Comparison of ENCODE assay signal across 8 cellular contexts in genomic region chr4:165355900-165356300, GRCh38. TPM values are rescaled to one million over a fixed set of nuclear protein-coding genes. Genes with fewer than 3 reads are reported as not detected.
A peak's percentile ranks its signal among the peaks of the same experiment; 100 is the strongest.
DNase-seq lines count a peak whose midpoint lies in the region; ATAC-seq and TF ChIP-seq lines count a peak whose summit lies in the region.

No MANE protein-coding gene starts in this region.

- H3K9me3 Mint-ChIP-seq in activated CD8-positive, alpha-beta memory T cell treated with anti-CD3 and anti-CD28 coated beads, Interleukin-2, amount 10 ng/mL, durations not matched to agents 7 days and 5 days (ENCODE audit: low read depth), result no peaks in the 10 kb centered on the region

- BruUV-seq in PC-3 (replicated peaks; lab: Mats Ljungman, UMichigan), result no TSS peak

- H3K79me2 ChIP-seq in PC-3 (ENCODE audit: low read length), result no peaks in the 10 kb centered on the region
- no peaks in the 10 kb centered on the region for H3K79me2 ChIP-seq in parathyroid adenoma

- TF ChIP-seq CTCF in HL-60 (IDR thresholded peaks at IDR 0.05; ENCODE audit: insufficient read depth, low read length) (peak; percentile 5), PC-3 (conservative IDR thresholded peaks at IDR 0.05; ENCODE audit: low read depth, low read length) (peak; percentile 73), esophagus muscularis mucosa (IDR thresholded peaks at IDR 0.05) (peak; percentile 40 to 54 (median 52)), parathyroid adenoma (IDR thresholded peaks at IDR 0.05) (peak; percentile 47)

- H3K9me3 ChIP-seq in PC-3 (ENCODE audit: low read length), result no peaks in the 10 kb centered on the region
- H3K9me3 ChIP-seq in esophagus muscularis mucosa, result no peaks in the 10 kb centered on the region
- H3K9me3 ChIP-seq in parathyroid adenoma (ENCODE audit: control insufficient read depth, low read length), result no peaks in the 10 kb centered on the region

- H3K27ac ChIP-seq in HL-60 (replicated peaks) (no peak overlapping the region), PC-3 (ENCODE audit: low read length) (no peak overlapping the region), esophagus muscularis mucosa (replicated peaks in 1 of 4) (no peak overlapping the region), parathyroid adenoma (no peak overlapping the region)

- CTCF ChIA-PET in activated CD8-positive, alpha-beta memory T cell treated with anti-CD3 and anti-CD28 coated beads, Interleukin-2, amount 10 ng/mL, durations not matched to agents 7 days and 5 days (lab: Charles Lee), result interaction anchor here (1.0 to 1.3 kb wide), 4 partner anchors 32 to 229 kb away, joined by 3 to 4 read pairs (median 3); no protein-coding TSS in a partner anchor
- CTCF ChIA-PET in PC-3 (lab: Charles Lee), result interaction anchor here (0.7 to 0.9 kb wide), 2 partner anchors 105 to 293 kb away, joined by 3 to 4 read pairs; no protein-coding TSS in a partner anchor

- H3K9ac ChIP-seq in PC-3 (ENCODE audit: low read length) (no peak overlapping the region), parathyroid adenoma (no peak overlapping the region)

- no peaks in the 10 kb centered on the region for H3K27me3 ChIP-seq in HL-60 (ENCODE audit: insufficient read depth, poor library complexity, severe bottlenecking)
- no peaks in the 10 kb centered on the region for H3K27me3 ChIP-seq in PC-3 (ENCODE audit: low read length)
- no peaks in the 10 kb centered on the region for H3K27me3 ChIP-seq in esophagus muscularis mucosa
- no peaks in the 10 kb centered on the region for H3K27me3 ChIP-seq in parathyroid adenoma (ENCODE audit: control insufficient read depth, insufficient read depth, low read length)

- H3K4me3 Mint-ChIP-seq in activated CD8-positive, alpha-beta memory T cell treated with anti-CD3 and anti-CD28 coated beads, Interleukin-2, amount 10 ng/mL, durations not matched to agents 7 days and 5 days, result no peak overlapping the region

- no peak overlapping the region for H3K27ac Mint-ChIP-seq in activated CD8-positive, alpha-beta memory T cell treated with anti-CD3 and anti-CD28 coated beads, Interleukin-2, amount 10 ng/mL, durations not matched to agents 7 days and 5 days

- no peaks in the 10 kb centered on the region for H3K36me3 Mint-ChIP-seq in activated CD8-positive, alpha-beta memory T cell treated with anti-CD3 and anti-CD28 coated beads, Interleukin-2, amount 10 ng/mL, durations not matched to agents 7 days and 5 days

- H3K4me1 ChIP-seq in PC-3 (ENCODE audit: insufficient read depth, low read length) (no peaks in the 10 kb centered on the region), esophagus muscularis mucosa (no peaks in the 10 kb centered on the region), parathyroid adenoma (no peaks in the 10 kb centered on the region)

- H3K4me2 ChIP-seq in PC-3 (ENCODE audit: low read length) (no peak overlapping the region), parathyroid adenoma (ENCODE audit: low read length) (no peak overlapping the region)

- H2AFZ ChIP-seq in PC-3 (ENCODE audit: low read length) (no peak overlapping the region), parathyroid adenoma (no peak overlapping the region)

- POLR2A ChIA-PET in PC-3 (lab: Charles Lee; ENCODE audit: unreplicated experiment), result no interaction called here

- DNase-seq in activated CD8-positive, alpha-beta memory T cell treated with anti-CD3 and anti-CD28 coated beads, Interleukin-2, amount 10 ng/mL, durations not matched to agents 7 days and 5 days, result no peak
- DNase-seq in activated CD8-positive, alpha-beta memory T cell treated with anti-CD3 and anti-CD28 coated beads, Interleukin-2, amount 50 U/mL, for 4 hours, result no peak
- DNase-seq in HL-60 (ENCODE audit: low read depth in 1 of 2, low spot score in 1 of 2), result no peak
- peak; percentile 54 for DNase-seq in PC-3
- no peak for DNase-seq in esophagus muscularis mucosa (ENCODE audit: extremely low spot score)
- no peak for DNase-seq in stimulated activated CD4-positive, alpha-beta T cell treated with anti-CD3 and anti-CD28 coated beads, Interleukin-4, amount 100 ng/mL, for 1 hour

- ATAC-seq in activated CD8-positive, alpha-beta memory T cell treated with anti-CD3 and anti-CD28 coated beads, Interleukin-2, amount 10 ng/mL, durations not matched to agents 7 days and 5 days, result peak; percentile 58
- ATAC-seq in PC-3 (peak; percentile 73), HG02571 (IDR thresholded peaks at IDR 0.05; ENCODE audit: unreplicated experiment) (no peak)

- H3F3A ChIP-seq in PC-3 (ENCODE audit: low read length, unreplicated experiment), result no peaks in the 10 kb centered on the region

- peaks cover 43% of the 10 kb centered on the region for H3K27me3 Mint-ChIP-seq in activated CD8-positive, alpha-beta memory T cell treated with anti-CD3 and anti-CD28 coated beads, Interleukin-2, amount 10 ng/mL, durations not matched to agents 7 days and 5 days

- WGBS in esophagus muscularis mucosa, result 9% methylated on average over 2 of the region's 2 CpGs

- no peaks in the 10 kb centered on the region for H4K20me1 ChIP-seq in PC-3 (ENCODE audit: low read length)

- no peak for TF ChIP-seq EP300 in esophagus muscularis mucosa (IDR thresholded peaks at IDR 0.05)

- H3K36me3 ChIP-seq in PC-3 (ENCODE audit: low read depth, low read length) (no peaks in the 10 kb centered on the region), esophagus muscularis mucosa (no peaks in the 10 kb centered on the region), parathyroid adenoma (ENCODE audit: control insufficient read depth, insufficient read depth, low read length) (no peaks in the 10 kb centered on the region)

- H3K4me3 ChIP-seq in HL-60 (replicated peaks; ENCODE audit: insufficient read depth, low read length) (no peak overlapping the region), PC-3 (ENCODE audit: low read length) (no peak overlapping the region), esophagus muscularis mucosa (no peak overlapping the region), parathyroid adenoma (ENCODE audit: low read depth, low read length) (no peak overlapping the region)

- no peak for TF ChIP-seq POLR2A in esophagus muscularis mucosa (IDR thresholded peaks at IDR 0.05; ENCODE audit: low read depth)

- H3K4me1 Mint-ChIP-seq in activated CD8-positive, alpha-beta memory T cell treated with anti-CD3 and anti-CD28 coated beads, Interleukin-2, amount 10 ng/mL, durations not matched to agents 7 days and 5 days, result peaks cover 1% of the 10 kb centered on the region

- intact Hi-C loops in PC-3 (cut with micrococcal nuclease), result loop anchor here (1.0 kb wide), 1 partner anchor 108 kb away; no protein-coding TSS in a partner anchor
- intact Hi-C loops in esophagus muscularis mucosa (cut with DNase I), result no loop called here

- H3K9me2 ChIP-seq in PC-3 (replicated peaks; ENCODE audit: low read length), result no peaks in the 10 kb centered on the region

RNA-seq across cellular contexts. Expression of gene CPE, which starts 22.9 kb away (rescaled TPM):
- not detected for total RNA-seq in activated CD8-positive, alpha-beta memory T cell treated with anti-CD3 and anti-CD28 coated beads, Interleukin-2, amount 10 ng/mL, durations not matched to agents 7 days and 5 days
- 15.4 and 15.5 TPM in 2 replicates for total RNA-seq in PC-3 (2014; rRNA removed)
- 100 to 1,000 TPM; 104 to 116 (median 108) TPM for total RNA-seq in esophagus muscularis mucosa

RNA-seq across cellular contexts. Expression of gene MSMO1, which starts 28.4 kb away (rescaled TPM):
- 10 to 100 TPM; 56.7 to 78.9 TPM for total RNA-seq in activated CD8-positive, alpha-beta memory T cell treated with anti-CD3 and anti-CD28 coated beads, Interleukin-2, amount 10 ng/mL, durations not matched to agents 7 days and 5 days
- 30.5 and 37.6 TPM in 2 replicates for total RNA-seq in PC-3 (2014; rRNA removed)
- 10 to 100 TPM; 10.8 to 17.4 (median 12.4) TPM for total RNA-seq in esophagus muscularis mucosa

Comparison
In these comparisons a context has a peak if more than half of its experiments do, and no peak if none do; other contexts are left out.
1. CTCF ChIP-seq: peak in every context shown above with its lines; median percentile 73 in PC-3; 52 in esophagus muscularis mucosa; 47 in parathyroid adenoma; 5 in HL-60.
2. RNA of gene CPE, which starts 22.9 kb away (total RNA-seq): 104 to 116 TPM in esophagus muscularis mucosa and 15.4 to 15.5 TPM in PC-3; not detected in activated CD8-positive, alpha-beta memory T cell treated with anti-CD3 and anti-CD28 coated beads, Interleukin-2, amount 10 ng/mL, durations not matched to agents 7 days and 5 days; every median in the first group is over 10 times any median in the second.